11 cellular contexts compared by ENCODE assay signal in the genomic region with DNA sequence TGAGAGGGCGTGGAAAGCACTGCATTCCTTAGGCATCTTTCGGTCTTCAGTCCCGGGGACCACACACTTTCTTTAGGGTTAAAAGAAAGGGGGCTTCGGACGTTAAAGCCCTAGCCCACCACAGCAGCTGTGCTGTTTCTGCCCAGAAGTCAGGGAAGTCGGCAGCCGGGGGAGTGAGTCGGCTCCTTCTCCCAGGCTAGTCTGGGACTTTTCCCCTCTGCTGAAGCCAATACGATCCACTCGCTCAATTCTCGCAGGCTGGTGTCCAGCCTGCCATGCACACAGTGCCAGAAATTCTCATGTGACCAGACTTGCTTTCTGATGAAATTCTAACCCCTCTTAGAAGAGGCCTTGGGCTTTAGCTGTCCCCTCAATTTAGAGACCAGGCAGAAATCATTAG.
DNase-seq lines count a peak whose midpoint lies in the region; ATAC-seq, FAIRE-seq and TF ChIP-seq lines count a peak whose summit lies in the region.
"Had no signal": no experiment of that assay in that cellular context is flagged by ENCODE, and none has a peak within 500 bp of the region (broad histone marks: within the 10 kb centered on the region; RNA-seq: fewer than 3 reads in every experiment).

No MANE protein-coding gene starts in this region.

- no peak for ATAC-seq in HG02885 (IDR thresholded peaks at IDR 0.05; ENCODE audit: poor library complexity, unreplicated experiment)
- no peak for ATAC-seq in naive thymus-derived CD8-positive, alpha-beta T cell
- ATAC-seq in GM21515 (IDR thresholded peaks at IDR 0.05; ENCODE audit: unreplicated experiment): no peak

- H3K27me3 Mint-ChIP-seq in HFFc6 (ENCODE audit: insufficient read depth): peaks cover 2% of the 10 kb centered on the region
- H3K27me3 Mint-ChIP-seq in naive thymus-derived CD8-positive, alpha-beta T cell: no peaks in the 10 kb centered on the region

- peak overlapping the region; percentile 92 for H3K27ac Mint-ChIP-seq in HFFc6
- H3K27ac Mint-ChIP-seq in naive thymus-derived CD8-positive, alpha-beta T cell: no peak overlapping the region

- H3K36me3 Mint-ChIP-seq in HFFc6 (ENCODE audit: low read depth): peaks cover 18% of the 10 kb centered on the region
- H3K36me3 Mint-ChIP-seq in naive thymus-derived CD8-positive, alpha-beta T cell: no peaks in the 10 kb centered on the region

- H3K27ac ChIP-seq in kidney (ENCODE audit: low read depth in 2 of 2, low read length in 2 of 2): peak overlapping the region; percentile 21 to 60

- DNase-seq in HFFc6: no peak
- peak; percentile 66 to 86 for DNase-seq in cardiac fibroblast (ENCODE audit: low read depth in 2 of 2)
- no peak for DNase-seq in kidney
- no peak for DNase-seq in KBM-7
- DNase-seq in naive thymus-derived CD8-positive, alpha-beta T cell: no peak
- DNase-seq: DMS79 treated with DMSO at 0.1 percent for 48 hours, spleen had no signal

- 0 out of 2 replicates have a peak, but pooled peaks have one; percentile 2 for TF ChIP-seq CTCF in HFFc6 (IDR thresholded peaks at IDR 0.05)
- TF ChIP-seq CTCF in cardiac fibroblast (IDR thresholded peaks at IDR 0.05; ENCODE audit: low read depth, low read length): no peak
- TF ChIP-seq CTCF in kidney (IDR thresholded peaks at IDR 0.05; ENCODE audit: borderline replicate concordance, extremely low read depth, insufficient read depth): no peak

- POLR2A ChIA-PET in naive thymus-derived CD8-positive, alpha-beta T cell (lab: Charles Lee): no interaction called here

- no peak for FAIRE-seq in kidney (lab: Jason Lieb, UNC)
- FAIRE-seq: frontal cortex had no signal

- peaks cover 99% of the 10 kb centered on the region for H3K4me1 Mint-ChIP-seq in HFFc6 (ENCODE audit: low read depth)
- peaks cover 0 to 13% (median 3%) of the 10 kb centered on the region in 4 donors for H3K4me1 Mint-ChIP-seq in naive thymus-derived CD8-positive, alpha-beta T cell

- H3K4me1 ChIP-seq in kidney (ENCODE audit: control insufficient read depth in 1 of 2, insufficient read depth in 1 of 2, low read depth in 1 of 2, low read length in 2 of 2) (peaks cover 43 to 48% of the 10 kb centered on the region in 2 donors), skeletal muscle satellite cell (ENCODE audit: control insufficient read depth, insufficient read depth, low read length) (peaks cover 68% of the 10 kb centered on the region)

- H3K4me3 Mint-ChIP-seq in HFFc6: peak overlapping the region; percentile 70
- no peak overlapping the region for H3K4me3 Mint-ChIP-seq in naive thymus-derived CD8-positive, alpha-beta T cell

- intact Hi-C loops in kidney (cut with DNase I): no loop called here

- peak overlapping the region; percentile 74 for H3K4me2 ChIP-seq in skeletal muscle satellite cell (ENCODE audit: low read length)

- no peaks in the 10 kb centered on the region for H3K9me3 ChIP-seq in kidney (ENCODE audit: control insufficient read depth in 1 of 2, low read length in 2 of 2)
- H3K9me3 ChIP-seq in skeletal muscle satellite cell (replicated peaks; ENCODE audit: low read length): no peaks in the 10 kb centered on the region
- H3K9me3 ChIP-seq: spleen had no signal

- no peaks in the 10 kb centered on the region for H3K9me3 Mint-ChIP-seq in HFFc6
- no peaks in the 10 kb centered on the region for H3K9me3 Mint-ChIP-seq in naive thymus-derived CD8-positive, alpha-beta T cell

- H3K4me3 ChIP-seq in cardiac fibroblast (replicated peaks in 1 of 2; ENCODE audit: low read depth in 2 of 2, low read length in 2 of 2) (peak overlapping the region; percentile 13 to 30), kidney (ENCODE audit: low read length in 2 of 2) (peak overlapping the region; percentile 36 to 60), skeletal muscle satellite cell (ENCODE audit: low read length) (peak overlapping the region; percentile 58)

- H3K9ac ChIP-seq in kidney (ENCODE audit: low read length in 2 of 2) (peak overlapping the region; percentile 38 to 67), skeletal muscle satellite cell (ENCODE audit: low read depth, low read length) (peak overlapping the region; percentile 59)

- no peaks in the 10 kb centered on the region for H3K27me3 ChIP-seq in skeletal muscle satellite cell (ENCODE audit: control insufficient read depth, insufficient read depth, low read length)
- H3K27me3 ChIP-seq: spleen had no signal

- H3K36me3 ChIP-seq in kidney (ENCODE audit: control insufficient read depth in 1 of 2, insufficient read depth in 2 of 2, low read length in 2 of 2): no peaks in the 10 kb centered on the region
- peaks cover 28% of the 10 kb centered on the region for H3K36me3 ChIP-seq in skeletal muscle satellite cell (ENCODE audit: insufficient read depth, low read length)
- H3K36me3 ChIP-seq: spleen had no signal

- in situ Hi-C loops in KBM-7 (cut with MboI; ENCODE audit: low pct_unique_long_range_greater_than_20kb, low sequenced_read_pairs): loop anchor here (25.0 kb wide), 1 partner anchor 177 kb away; a partner anchor contains a TSS

Comparison
In these comparisons a context has a peak if more than half of its experiments do, and no peak if none do; other contexts are left out.
1. DNase-seq: peak in cardiac fibroblast (2 of 2); none in HFFc6 (single experiment), kidney (single experiment), KBM-7 (single experiment) and naive thymus-derived CD8-positive, alpha-beta T cell (0 of 10).
2. Peak in every context shown above with its lines, with median percentiles within 50 percentile points of each other: H3K4me3 ChIP-seq.